14 cellular contexts compared by ENCODE assay signal in the genomic region with DNA sequence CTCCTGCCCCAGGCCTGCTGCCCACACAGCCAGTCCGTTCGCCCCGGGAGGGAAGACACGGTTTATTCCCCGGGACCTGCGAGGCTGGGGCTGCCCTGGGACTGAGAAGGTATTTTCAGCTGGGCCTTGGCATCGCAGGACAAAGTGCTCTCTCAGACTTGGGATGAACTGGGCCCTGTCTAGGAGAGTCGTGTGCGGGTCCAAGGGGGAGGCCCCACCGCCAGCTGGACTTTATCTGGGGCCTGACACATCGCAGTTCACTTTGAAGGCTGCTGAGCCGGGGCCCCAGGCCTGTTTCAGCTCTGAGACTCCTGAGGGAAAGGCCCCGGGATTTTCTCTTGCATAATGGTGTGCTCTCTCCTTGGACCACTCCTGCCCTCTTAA. TPM values are rescaled to one million over a fixed set of nuclear protein-coding genes. Genes with fewer than 3 reads are reported as not detected.
A peak's percentile ranks its signal among the peaks of the same experiment; 100 is the strongest.
DNase-seq lines count a peak whose midpoint lies in the region; ATAC-seq and TF ChIP-seq lines count a peak whose summit lies in the region.
"Had no signal": no experiment of that assay in that cellular context is flagged by ENCODE, and none has a peak within 500 bp of the region (broad histone marks: within the 10 kb centered on the region; RNA-seq: fewer than 3 reads in every experiment).

No MANE protein-coding gene starts in this region.

- TF ChIP-seq CTCF in breast epithelium (IDR thresholded peaks at IDR 0.05) = no peak
- no peak for TF ChIP-seq CTCF in mammary epithelial cell (conservative IDR thresholded peaks at IDR 0.05 in 1 of 2, IDR thresholded peaks at IDR 0.05 in 1 of 2; ENCODE audit: extremely low read depth in 1 of 2, insufficient read depth in 1 of 2, low read depth in 1 of 2, low read length in 2 of 2)
- no peak for TF ChIP-seq CTCF in ovary (IDR thresholded peaks at IDR 0.05)
- no peak for TF ChIP-seq CTCF in vagina (IDR thresholded peaks at IDR 0.05)

- H3K27ac ChIP-seq in breast epithelium (peak overlapping the region; percentile 66 to 85), mammary epithelial cell (ENCODE audit: insufficient read depth, low read depth, low read length) (no peak overlapping the region), ovary (peak overlapping the region; percentile 67 to 79), vagina (peak overlapping the region; percentile 95)
- H3K27ac ChIP-seq: 22Rv1 had no signal

- no peak overlapping the region for H3K9ac ChIP-seq in mammary epithelial cell (ENCODE audit: insufficient read depth, low read length)

- CTCF ChIA-PET in mammary epithelial cell (lab: Charles Lee; ENCODE audit: low non-redundant PET) = no interaction called here

- dilution Hi-C loops in mammary epithelial cell (cut with HindIII; ENCODE audit: low sequenced_read_pairs) = loop anchor here (5.0 kb wide), 1 partner anchor 34 kb away; no protein-coding TSS in a partner anchor

- peak overlapping the region; percentile 4 to 51 (median 11) for H3K4me3 ChIP-seq in breast epithelium
- H3K4me3 ChIP-seq in mammary epithelial cell (replicated peaks in 1 of 3; ENCODE audit: insufficient read depth in 1 of 3, low read depth in 2 of 3, low read length in 3 of 3) = no peak overlapping the region
- no peak overlapping the region for H3K4me3 ChIP-seq in ovary
- peak overlapping the region in 1 of 2 donors; percentile 41 for H3K4me3 ChIP-seq in vagina

- ATAC-seq in left ventricle myocardium superior (peak; percentile 73), GM19035 (IDR thresholded peaks at IDR 0.05; ENCODE audit: unreplicated experiment) (no peak)
- ATAC-seq: stimulated activated effector memory CD8-positive, alpha-beta T cell treated with anti-CD3 and anti-CD28 coated beads, Interleukin-12 subunit alpha, Interleukin-12 subunit beta, amount 100 ng/mL, for 72 hours had no signal

- no peaks in the 10 kb centered on the region for H4K20me1 ChIP-seq in mammary epithelial cell (ENCODE audit: insufficient read depth, low read length)

- peaks cover 0 to 5% of the 10 kb centered on the region in 2 donors for H3K4me1 ChIP-seq in breast epithelium
- no peaks in the 10 kb centered on the region for H3K4me1 ChIP-seq in mammary epithelial cell (ENCODE audit: insufficient read depth, low read length)
- peaks cover 17% of the 10 kb centered on the region for H3K4me1 ChIP-seq in ovary (ENCODE audit: insufficient read depth)
- H3K4me1 ChIP-seq in vagina = peaks cover 66% of the 10 kb centered on the region

- H2AFZ ChIP-seq in mammary epithelial cell (ENCODE audit: low read depth, low read length) = no peak overlapping the region

- intact Hi-C loops in breast epithelium (cut with DNase I; ENCODE audit: low total_unique reads) (no loop called here), mammary epithelial cell (cut with micrococcal nuclease) (no loop called here), left ventricle myocardium superior (cut with micrococcal nuclease) (no loop called here), ovary (cut with DNase I) (no loop called here), vagina (cut with DNase I) (no loop called here)

- no TSS peak for BruUV-seq in mammary epithelial cell (replicated peaks; lab: Mats Ljungman, UMichigan)

- H3K27me3 ChIP-seq in breast epithelium (no peaks in the 10 kb centered on the region), mammary epithelial cell (ENCODE audit: insufficient read depth, low read length) (no peaks in the 10 kb centered on the region), ovary (no peaks in the 10 kb centered on the region), vagina (no peaks in the 10 kb centered on the region)

- TF ChIP-seq POLR2A in breast epithelium (IDR thresholded peaks at IDR 0.05) (no peak), ovary (IDR thresholded peaks at IDR 0.05) (no peak), vagina (IDR thresholded peaks at IDR 0.05) (no peak)

- no peaks in the 10 kb centered on the region for H3K79me2 ChIP-seq in mammary epithelial cell (ENCODE audit: insufficient read depth, low read length)

- no peak overlapping the region for H3K4me2 ChIP-seq in mammary epithelial cell (ENCODE audit: insufficient read depth, low read depth, low read length)

- TF ChIP-seq EP300 in ovary (IDR thresholded peaks at IDR 0.05) = no peak

- H3K9me3 ChIP-seq in breast epithelium (no peaks in the 10 kb centered on the region), mammary epithelial cell (replicated peaks; ENCODE audit: insufficient read depth, low read length) (no peaks in the 10 kb centered on the region), ovary (no peaks in the 10 kb centered on the region), vagina (no peaks in the 10 kb centered on the region)

- WGBS in mammary epithelial cell (ENCODE audit: low coverage, missing lambda C conversion rate) = 88% methylated on average over 11 of the region's 13 CpGs
- 25 to 29% (median 27%) methylated on average over 13 of the region's 13 CpGs for WGBS in ovary, 3 donors

- in situ Hi-C loops in mammary epithelial cell (cut with MboI; ENCODE audit: low sequenced_read_pairs in 2 of 2) = no loop called here

- H3K36me3 ChIP-seq in breast epithelium (no peaks in the 10 kb centered on the region), mammary epithelial cell (ENCODE audit: insufficient read depth, low read length) (no peaks in the 10 kb centered on the region), ovary (no peaks in the 10 kb centered on the region), vagina (no peaks in the 10 kb centered on the region)

- DNase-seq in breast epithelium (ENCODE audit: low spot score in 2 of 2) (no peak), mammary epithelial cell (no peak), left ventricle myocardium superior (peak; percentile 84), ovary (peak; percentile 79 to 86 (median 81)), vagina (ENCODE audit: extremely low spot score in 2 of 2) (no peak), NCI-H446 treated with DMSO at 0.1 percent for 48 hours (lab: John Stamatoyannopoulos, UW) (no peak), GDM1 (lab: John Stamatoyannopoulos, UW) (no peak)
- DNase-seq: activated naive CD4-positive, alpha-beta T cell treated with anti-CD3 and anti-CD28 coated beads, Interleukin-2, amount 50 U/mL, for 16 hours; hippocampal formation; NCI-H2029 treated with DMSO at 0.1 percent for 48 hours; T-helper 2 cell had no signal

RNA-seq across cellular contexts. Expression of gene CRISPLD2, which starts 6.8 kb away (rescaled TPM):
- 100 to 1,000 TPM in 2 of 3 donors, 10 to 100 TPM in 1; 94.7 to 386 (median 216) TPM for total RNA-seq in breast epithelium
- total RNA-seq in mammary epithelial cell = 1 to 10 TPM in 1 of 2 donors, under 1 TPM in 1; 0.83 to 2.3 TPM
- polyA plus RNA-seq in mammary epithelial cell = 0.59 TPM
- polyA minus RNA-seq in mammary epithelial cell = 0.57 TPM
- 29.1 TPM for total RNA-seq in left ventricle myocardium superior
- 100 to 1,000 TPM in 6 of 7 donors, 10 to 100 TPM in 1; 90.6 to 333 (median 142) TPM for total RNA-seq in ovary
- polyA plus RNA-seq in ovary = 10 to 100 TPM; 53.2 to 63.6 TPM
- 320 TPM for total RNA-seq in vagina

Comparison
In these comparisons a context has a peak if more than half of its experiments do, and no peak if none do; other contexts are left out.
1. H3K4me3 ChIP-seq: peak in breast epithelium (3 of 3); none in mammary epithelial cell (0 of 3) and ovary (single experiment).
2. DNase-seq: peak in left ventricle myocardium superior (single experiment) and ovary (5 of 5); none in breast epithelium (0 of 2), mammary epithelial cell (single experiment), vagina (0 of 2), NCI-H446 treated with DMSO at 0.1 percent for 48 hours (single experiment) and GDM1 (single experiment).